ENCODE assay signal across 8 cellular contexts in the genomic region with DNA sequence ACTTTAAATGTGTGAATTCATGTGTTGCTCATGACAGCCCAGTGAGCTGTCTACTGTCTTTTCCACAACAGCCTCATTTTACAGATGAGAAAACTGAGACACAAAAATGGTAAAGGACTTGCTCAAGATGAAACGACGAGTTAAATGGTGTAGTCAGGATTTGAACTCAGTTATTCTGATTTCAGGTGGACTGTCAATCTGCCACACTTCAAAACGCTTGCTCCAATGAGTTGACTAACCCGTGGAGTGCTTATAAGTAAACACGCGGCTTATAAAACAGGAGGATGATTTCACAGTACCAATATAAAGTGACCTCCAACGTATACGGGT. TPM values are rescaled to one million over a fixed set of nuclear protein-coding genes. Genes with fewer than 3 reads are reported as not detected.
DNase-seq lines count a peak whose midpoint lies in the region; ATAC-seq and TF ChIP-seq lines count a peak whose summit lies in the region.

No MANE protein-coding gene starts in this region.

- peaks cover 5% of the 10 kb centered on the region for H3K79me2 ChIP-seq in mesendoderm (ENCODE audit: control insufficient read depth, insufficient read depth, low read length)

- peak overlapping the region; percentile 88 to 92 for H3K4me3 Mint-ChIP-seq in activated T-cell treated with anti-CD3 and anti-CD28 coated beads, Interleukin-2, amount 50 U/mL, for 72 hours
- H3K4me3 Mint-ChIP-seq in activated naive CD8-positive, alpha-beta T cell treated with anti-CD3 and anti-CD28 coated beads, Interleukin-2, amount 10 ng/mL, durations not matched to agents 7 days and 5 days: peak overlapping the region; percentile 92

- no peak overlapping the region for H2BK15ac ChIP-seq in mesendoderm (replicated peaks; ENCODE audit: low read depth)

- H3K9me3 Mint-ChIP-seq in activated T-cell treated with anti-CD3 and anti-CD28 coated beads, Interleukin-2, amount 50 U/mL, for 72 hours: no peaks in the 10 kb centered on the region
- no peaks in the 10 kb centered on the region for H3K9me3 Mint-ChIP-seq in activated naive CD8-positive, alpha-beta T cell treated with anti-CD3 and anti-CD28 coated beads, Interleukin-2, amount 10 ng/mL, durations not matched to agents 7 days and 5 days

- no peak overlapping the region for H3K27ac ChIP-seq in mesendoderm (ENCODE audit: low read depth, low read length)
- H3K27ac ChIP-seq in thymus (ENCODE audit: low read depth): no peak overlapping the region
- no peak overlapping the region for H3K27ac ChIP-seq in WERI-Rb-1

- no peak overlapping the region for H3K4ac ChIP-seq in mesendoderm (ENCODE audit: low read depth, low read length)

- H3K9me3 ChIP-seq in thymus (ENCODE audit: control insufficient read depth) (no peaks in the 10 kb centered on the region), WERI-Rb-1 (ENCODE audit: severe bottlenecking) (no peaks in the 10 kb centered on the region)

- peak overlapping the region; percentile 6 for H3K18ac ChIP-seq in mesendoderm (ENCODE audit: low read length)

- DNase-seq in activated T-cell treated with anti-CD3 and anti-CD28 coated beads, Interleukin-2, amount 50 U/mL, for 72 hours: no peak
- no peak for DNase-seq in activated T-cell treated with anti-CD3 and anti-CD28 coated beads for 4 hours
- DNase-seq in activated naive CD8-positive, alpha-beta T cell treated with anti-CD3 and anti-CD28 coated beads, Interleukin-2, amount 10 ng/mL, durations not matched to agents 7 days and 5 days: no peak
- DNase-seq in mesendoderm: no peak
- no peak for DNase-seq in DMS 273 (lab: John Stamatoyannopoulos, UW; ENCODE audit: unreplicated experiment)
- no peak for DNase-seq in WERI-Rb-1

- H3K4me1 ChIP-seq in mesendoderm (ENCODE audit: control insufficient read depth, low read depth, low read length) (peaks cover 3% of the 10 kb centered on the region), thymus (ENCODE audit: control insufficient read depth, insufficient read depth, low read length) (peaks cover 8% of the 10 kb centered on the region)

- H3K27me3 ChIP-seq in mesendoderm (ENCODE audit: insufficient read depth, low read length, poor library complexity) (no peaks in the 10 kb centered on the region), thymus (ENCODE audit: control insufficient read depth, insufficient read depth) (no peaks in the 10 kb centered on the region), WERI-Rb-1 (ENCODE audit: insufficient read depth, low read depth, severe bottlenecking) (no peaks in the 10 kb centered on the region)

- H3K4me2 ChIP-seq in mesendoderm (ENCODE audit: low read length): peak overlapping the region; percentile 28

- no CpG with 5 or more reads among the region's 8 CpGs for WGBS in mesendoderm (ENCODE audit: extremely low coverage, insufficient coverage, low lambda C conversion rate)
- 95% methylated on average over 8 of the region's 8 CpGs for WGBS in thymus

- ATAC-seq in activated T-cell treated with anti-CD3 and anti-CD28 coated beads, Interleukin-2, amount 50 U/mL, for 72 hours (replicated peaks in 1 of 2): no peak
- no peak for ATAC-seq in activated naive CD8-positive, alpha-beta T cell treated with anti-CD3 and anti-CD28 coated beads, Interleukin-2, amount 10 ng/mL, durations not matched to agents 7 days and 5 days (ENCODE audit: low read depth)
- no peak for ATAC-seq in GM18519 (IDR thresholded peaks at IDR 0.05; ENCODE audit: low FRiP score, unreplicated experiment)

- H3K27me3 Mint-ChIP-seq in activated T-cell treated with anti-CD3 and anti-CD28 coated beads, Interleukin-2, amount 50 U/mL, for 72 hours (ENCODE audit: low read depth): no peaks in the 10 kb centered on the region
- no peaks in the 10 kb centered on the region for H3K27me3 Mint-ChIP-seq in activated naive CD8-positive, alpha-beta T cell treated with anti-CD3 and anti-CD28 coated beads, Interleukin-2, amount 10 ng/mL, durations not matched to agents 7 days and 5 days

- H3K79me1 ChIP-seq in mesendoderm (ENCODE audit: low read length): no peaks in the 10 kb centered on the region

- H3K36me3 ChIP-seq in mesendoderm (ENCODE audit: control insufficient read depth, insufficient read depth, low read length) (no peaks in the 10 kb centered on the region), thymus (ENCODE audit: control insufficient read depth, insufficient read depth) (no peaks in the 10 kb centered on the region), WERI-Rb-1 (no peaks in the 10 kb centered on the region; the same call in none of the 2 replicates)

- POLR2A ChIA-PET in activated naive CD8-positive, alpha-beta T cell treated with anti-CD3 and anti-CD28 coated beads, Interleukin-2, amount 10 ng/mL, durations not matched to agents 7 days and 5 days (lab: Charles Lee): interaction anchor here (0.5 to 4.1 kb wide), 9 partner anchors 11 to 174 kb away, joined by 3 to 43 read pairs (median 4); partner anchors contain the start of genes DNAAF2, KLHDC2, LRR1 and RPS29

- no peak overlapping the region for H3K23ac ChIP-seq in mesendoderm (ENCODE audit: low read length)

- TF ChIP-seq CTCF in WERI-Rb-1 (IDR thresholded peaks at IDR 0.05; ENCODE audit: low read depth, low read length): no peak

- peak overlapping the region; percentile 93 for H3K56ac ChIP-seq in mesendoderm (ENCODE audit: low read length)

- no peak overlapping the region for H2AK5ac ChIP-seq in mesendoderm (ENCODE audit: low read length)

- H3K4me1 Mint-ChIP-seq in activated T-cell treated with anti-CD3 and anti-CD28 coated beads, Interleukin-2, amount 50 U/mL, for 72 hours (ENCODE audit: low read depth): peaks cover 50% of the 10 kb centered on the region
- peaks cover 33% of the 10 kb centered on the region for H3K4me1 Mint-ChIP-seq in activated naive CD8-positive, alpha-beta T cell treated with anti-CD3 and anti-CD28 coated beads, Interleukin-2, amount 10 ng/mL, durations not matched to agents 7 days and 5 days

- no peak overlapping the region for H4K5ac ChIP-seq in mesendoderm (ENCODE audit: low read length)

- H3K4me3 ChIP-seq in mesendoderm (ENCODE audit: low read length): no peak overlapping the region
- H3K4me3 ChIP-seq in thymus (ENCODE audit: low read length): peak overlapping the region; percentile 78
- no peak overlapping the region for H3K4me3 ChIP-seq in WERI-Rb-1 (ENCODE audit: low read depth, low read length)

- H2BK5ac ChIP-seq in mesendoderm (ENCODE audit: low read length): no peak overlapping the region

- H3K9ac ChIP-seq in mesendoderm (ENCODE audit: low read length): peak overlapping the region; percentile 80

- H2BK120ac ChIP-seq in mesendoderm (ENCODE audit: low read depth, low read length): no peak overlapping the region

- peak overlapping the region; percentile 91 for H3K27ac Mint-ChIP-seq in activated T-cell treated with anti-CD3 and anti-CD28 coated beads, Interleukin-2, amount 50 U/mL, for 72 hours
- peak overlapping the region; percentile 86 for H3K27ac Mint-ChIP-seq in activated naive CD8-positive, alpha-beta T cell treated with anti-CD3 and anti-CD28 coated beads, Interleukin-2, amount 10 ng/mL, durations not matched to agents 7 days and 5 days

- H3K36me3 Mint-ChIP-seq in activated T-cell treated with anti-CD3 and anti-CD28 coated beads, Interleukin-2, amount 50 U/mL, for 72 hours (ENCODE audit: insufficient read depth in 2 of 2): peaks cover 5 to 6% of the 10 kb centered on the region in 2 donors
- H3K36me3 Mint-ChIP-seq in activated naive CD8-positive, alpha-beta T cell treated with anti-CD3 and anti-CD28 coated beads, Interleukin-2, amount 10 ng/mL, durations not matched to agents 7 days and 5 days: peaks cover 7% of the 10 kb centered on the region

- no peak overlapping the region for H4K8ac ChIP-seq in mesendoderm (ENCODE audit: low read depth, low read length)

RNA-seq across cellular contexts. Expression of gene POLE2, which starts 0.7 kb away (rescaled TPM):
- total RNA-seq in activated T-cell treated with anti-CD3 and anti-CD28 coated beads, Interleukin-2, amount 50 U/mL, for 72 hours: 10 to 100 TPM; 24.5 to 30.0 TPM
- 10 to 100 TPM; 24.0 to 25.5 TPM for total RNA-seq in activated naive CD8-positive, alpha-beta T cell treated with anti-CD3 and anti-CD28 coated beads, Interleukin-2, amount 10 ng/mL, durations not matched to agents 7 days and 5 days
- 32.2 TPM for polyA plus RNA-seq in mesendoderm (2013, experiment 1 of 2)
- polyA plus RNA-seq in mesendoderm (2013, experiment 2 of 2): 32.7 TPM
- 3.4 TPM for polyA plus RNA-seq in thymus

RNA-seq across cellular contexts. Expression of gene KLHDC1, which starts 4.3 kb away (rescaled TPM):
- 1 to 10 TPM; 5.1 to 5.5 TPM for total RNA-seq in activated T-cell treated with anti-CD3 and anti-CD28 coated beads, Interleukin-2, amount 50 U/mL, for 72 hours
- 1 to 10 TPM; 4.6 to 5.6 TPM for total RNA-seq in activated naive CD8-positive, alpha-beta T cell treated with anti-CD3 and anti-CD28 coated beads, Interleukin-2, amount 10 ng/mL, durations not matched to agents 7 days and 5 days
- polyA plus RNA-seq in mesendoderm (2013, experiment 1 of 2): 0.03 TPM
- polyA plus RNA-seq in mesendoderm (2013, experiment 2 of 2): not detected
- 7.6 TPM for polyA plus RNA-seq in thymus

RNA-seq across cellular contexts. Expression of gene DNAAF2, which starts 53.6 kb away (rescaled TPM):
- total RNA-seq in activated T-cell treated with anti-CD3 and anti-CD28 coated beads, Interleukin-2, amount 50 U/mL, for 72 hours: 1 to 10 TPM; 6.0 to 6.6 TPM
- 1 to 10 TPM; 8.0 to 8.2 TPM for total RNA-seq in activated naive CD8-positive, alpha-beta T cell treated with anti-CD3 and anti-CD28 coated beads, Interleukin-2, amount 10 ng/mL, durations not matched to agents 7 days and 5 days
- polyA plus RNA-seq in mesendoderm (2013, experiment 1 of 2): 15.5 TPM
- polyA plus RNA-seq in mesendoderm (2013, experiment 2 of 2): 19.3 TPM
- polyA plus RNA-seq in thymus: 9.0 TPM
